17 cellular contexts compared by ENCODE assay signal in the genomic region with DNA sequence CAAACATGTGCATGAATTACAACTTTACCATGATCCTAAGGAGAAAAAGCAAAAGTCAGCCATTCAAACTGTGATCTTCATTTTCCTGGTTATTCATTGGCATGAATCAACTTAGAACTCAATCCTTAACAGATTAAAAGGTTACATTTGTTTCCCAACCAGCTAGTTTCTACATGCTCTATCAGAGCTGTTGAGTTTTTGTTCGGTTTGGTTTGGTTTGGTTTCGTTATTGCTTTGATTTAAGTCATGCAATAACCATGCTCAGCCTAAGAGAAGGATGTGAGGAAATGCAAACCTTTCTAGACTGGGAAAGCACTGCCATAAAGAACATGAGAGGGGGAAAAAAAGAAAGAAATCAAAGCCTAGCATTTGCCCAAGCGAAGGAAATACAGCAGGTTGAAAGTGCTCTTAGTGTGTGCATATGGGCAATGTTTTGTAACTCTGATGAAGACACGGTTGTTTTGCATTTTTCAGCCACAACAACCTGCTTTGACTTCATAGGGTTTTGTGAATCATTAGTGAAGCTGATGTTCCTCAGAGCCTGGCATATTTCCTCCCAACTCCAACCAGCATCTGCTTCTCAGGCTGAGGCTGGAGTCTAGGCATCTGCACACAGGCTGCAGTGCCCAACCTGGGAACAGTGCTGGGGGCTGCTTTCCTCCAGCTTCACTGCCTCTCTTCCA.
DNase-seq lines count a peak whose midpoint lies in the region; ATAC-seq, FAIRE-seq and TF ChIP-seq lines count a peak whose summit lies in the region.
"Had no signal": no experiment of that assay in that cellular context is flagged by ENCODE, and none has a peak within 500 bp of the region (broad histone marks: within the 10 kb centered on the region; RNA-seq: fewer than 3 reads in every experiment).

No MANE protein-coding gene starts in this region.

- no peaks in the 10 kb centered on the region for H3K79me2 ChIP-seq in HepG2 (ENCODE audit: insufficient read depth, low read length)

- TF ChIP-seq EP300 in HepG2 (IDR thresholded peaks at IDR 0.05; ENCODE audit: low read depth in 2 of 2, low read length in 2 of 2) (no peak), HepG2 (CRISPR knock-in tag; IDR thresholded peaks at IDR 0.05; ENCODE audit: borderline replicate concordance) (no peak)

- CTCF ChIA-PET in HepG2 (lab: Yijun Ruan, JAX; ENCODE audit: low intra/inter-chr PET ratio, low total read pairs) = no interaction called here
- CTCF ChIA-PET in activated CD4-positive, alpha-beta memory T cell treated with anti-CD3 and anti-CD28 coated beads for 36 hours (lab: Charles Lee) = interaction anchor here (1.6 kb wide), 1 partner anchor 65 kb away, joined by 3 read pairs; no protein-coding TSS in a partner anchor

- FAIRE-seq in HepG2 (lab: Jason Lieb, UNC) = peak; percentile 49

- H3K4me2 ChIP-seq in HepG2 (ENCODE audit: low read depth, low read length) = no peak overlapping the region

- TF ChIP-seq RAD21 in HepG2 (CRISPR knock-in tag; IDR thresholded peaks at IDR 0.05) = no peak

- peaks cover 3% of the 10 kb centered on the region for H3K9me3 Mint-ChIP-seq in activated CD4-positive, alpha-beta memory T cell treated with anti-CD3 and anti-CD28 coated beads for 36 hours

- intact Hi-C loops in HepG2 (cut with micrococcal nuclease; ENCODE audit: unreplicated experiment) (no loop called here), right lobe of liver (cut with DNase I) (no loop called here), cardiac septum (cut with DNase I) (no loop called here)
- intact Hi-C loops in activated CD4-positive, alpha-beta memory T cell treated with anti-CD3 and anti-CD28 coated beads for 36 hours (cut with micrococcal nuclease) = loop anchor here (1.0 to 2.0 kb wide), 2 partner anchors 9 to 14 kb away; no protein-coding TSS in a partner anchor

- no TSS peak for BruUV-seq in HepG2 (replicated peaks; lab: Mats Ljungman, UMichigan)

- H3K36me3 ChIP-seq in HepG2 (replicated peaks in 1 of 2; ENCODE audit: control insufficient read depth in 1 of 2, insufficient read depth in 2 of 2, low read length in 2 of 2) = no peaks in the 10 kb centered on the region
- no peaks in the 10 kb centered on the region for H3K36me3 ChIP-seq in right lobe of liver
- H3K36me3 ChIP-seq: left lung had no signal

- no peak overlapping the region for H2AFZ ChIP-seq in HepG2 (ENCODE audit: low read length)

- in situ Hi-C loops in HepG2 (cut with HindIII; ENCODE audit: extremely low pct_ligation_motif_present, low pct_unique_long_range_greater_than_20kb) = no loop called here

- TF ChIP-seq POLR2A in HepG2 (IDR thresholded peaks at IDR 0.05; ENCODE audit: insufficient read depth in 1 of 2, low read depth in 2 of 2, low read length in 2 of 2) = no peak
- no peak for TF ChIP-seq POLR2A in right lobe of liver (IDR thresholded peaks at IDR 0.05)

- H3K4me3 Mint-ChIP-seq in activated CD4-positive, alpha-beta memory T cell treated with anti-CD3 and anti-CD28 coated beads for 36 hours = peak overlapping the region; percentile 30
- H3K4me3 Mint-ChIP-seq: activated naive CD8-positive, alpha-beta T cell treated with anti-CD3 and anti-CD28 coated beads, Interleukin-2, amount 10 ng/mL, durations not matched to agents 7 days and 5 days; B cell had no signal

- H3K36me3 Mint-ChIP-seq in activated CD4-positive, alpha-beta memory T cell treated with anti-CD3 and anti-CD28 coated beads for 36 hours = no peaks in the 10 kb centered on the region
- H3K36me3 Mint-ChIP-seq: activated naive CD8-positive, alpha-beta T cell treated with anti-CD3 and anti-CD28 coated beads, Interleukin-2, amount 10 ng/mL, durations not matched to agents 7 days and 5 days had no signal

- peaks cover 5% of the 10 kb centered on the region; the same call in 1 of the 2 replicates for H3K9me3 ChIP-seq in HepG2 (ENCODE audit: low read length)
- H3K9me3 ChIP-seq in right lobe of liver = no peaks in the 10 kb centered on the region
- H3K9me3 ChIP-seq: left lung had no signal

- TF ChIP-seq CTCF in HepG2 (CRISPR knock-in tag; IDR thresholded peaks at IDR 0.05) = no peak
- no peak for TF ChIP-seq CTCF in right lobe of liver (IDR thresholded peaks at IDR 0.05)
- no peak for TF ChIP-seq CTCF in coronary artery (IDR thresholded peaks at IDR 0.05)

- H3K4me1 ChIP-seq in HepG2 (ENCODE audit: insufficient read depth, low read length) (peaks cover 40% of the 10 kb centered on the region), right lobe of liver (no peaks in the 10 kb centered on the region)
- H3K4me1 ChIP-seq: left lung had no signal

- POLR2A ChIA-PET in HepG2 (lab: Yijun Ruan, JAX) = no interaction called here
- POLR2A ChIA-PET in activated CD4-positive, alpha-beta memory T cell treated with anti-CD3 and anti-CD28 coated beads for 36 hours (lab: Charles Lee) = interaction anchor here (0.7 to 1.1 kb wide), 2 partner anchors 10 to 557 kb away, joined by 3 to 4 read pairs; no protein-coding TSS in a partner anchor

- H3K4me3 ChIP-seq in HepG2 (replicated peaks in 1 of 3; ENCODE audit: insufficient read depth in 1 of 3, low read depth in 2 of 3, low read length in 3 of 3) (no peak overlapping the region), right lobe of liver (no peak overlapping the region), coronary artery (no peak overlapping the region)
- H3K4me3 ChIP-seq: left lung had no signal

- WGBS in HepG2 (ENCODE audit: low lambda C conversion rate) = 84% methylated on average over 4 of the region's 4 CpGs
- whole genome bisulfite sequencing in right lobe of liver (ENCODE audit: insufficient coverage, low coverage, low lambda C conversion rate, missing lambda C conversion rate) = 57% methylated on average over 4 of the region's 4 CpGs

- no peak overlapping the region for H3K27ac ChIP-seq in HepG2 (ENCODE audit: extremely low read length, insufficient read depth, low read length)
- no peak overlapping the region for H3K27ac ChIP-seq in right lobe of liver
- H3K27ac ChIP-seq in coronary artery = no peak overlapping the region
- H3K27ac ChIP-seq: left lung had no signal

- H4K20me1 ChIP-seq in HepG2 (ENCODE audit: insufficient read depth, low read length) = no peaks in the 10 kb centered on the region

- no peaks in the 10 kb centered on the region for H3K27me3 Mint-ChIP-seq in activated CD4-positive, alpha-beta memory T cell treated with anti-CD3 and anti-CD28 coated beads for 36 hours
- H3K27me3 Mint-ChIP-seq: activated naive CD8-positive, alpha-beta T cell treated with anti-CD3 and anti-CD28 coated beads, Interleukin-2, amount 10 ng/mL, durations not matched to agents 7 days and 5 days; B cell had no signal

- ATAC-seq in HepG2 (no peak), right lobe of liver (no peak), HG02943 (IDR thresholded peaks at IDR 0.05; ENCODE audit: low read depth, unreplicated experiment) (peak; percentile 86)
- ATAC-seq: left lung had no signal

- H3K9ac ChIP-seq in HepG2 (ENCODE audit: insufficient read depth, low read depth, low read length) = no peak overlapping the region

- no peak for DNase-seq in HepG2 (ENCODE audit: low spot score)
- no peak for DNase-seq in right lobe of liver
- DNase-seq in activated CD4-positive, alpha-beta memory T cell treated with anti-CD3 and anti-CD28 coated beads for 36 hours = no peak
- no peak for DNase-seq in T-helper 9 cell
- DNase-seq in coronary artery (ENCODE audit: low spot score) = no peak
- no peak for DNase-seq in cardiac septum (ENCODE audit: low spot score)
- no peak for DNase-seq in SK-N-DZ (ENCODE audit: low spot score)
- DNase-seq: activated naive CD8-positive, alpha-beta T cell treated with anti-CD3 and anti-CD28 coated beads, Interleukin-2, amount 10 ng/mL, durations not matched to agents 7 days and 5 days; GF-D8; KG1; left lung; NCI-H226; occipital lobe; Right ventricle myocardium superior; stimulated activated naive CD4-positive, alpha-beta T cell had no signal

- H3K4me1 Mint-ChIP-seq in activated CD4-positive, alpha-beta memory T cell treated with anti-CD3 and anti-CD28 coated beads for 36 hours (ENCODE audit: low read depth) = peaks cover 25% of the 10 kb centered on the region
- H3K4me1 Mint-ChIP-seq: B cell had no signal

- H3K27me3 ChIP-seq in HepG2 (ENCODE audit: control insufficient read depth in 1 of 2, insufficient read depth in 2 of 2, low read length in 2 of 2) (no peaks in the 10 kb centered on the region), right lobe of liver (no peaks in the 10 kb centered on the region)
- H3K27me3 ChIP-seq: left lung had no signal

- peak overlapping the region; percentile 7 for H3K27ac Mint-ChIP-seq in activated CD4-positive, alpha-beta memory T cell treated with anti-CD3 and anti-CD28 coated beads for 36 hours
- H3K27ac Mint-ChIP-seq: activated naive CD8-positive, alpha-beta T cell treated with anti-CD3 and anti-CD28 coated beads, Interleukin-2, amount 10 ng/mL, durations not matched to agents 7 days and 5 days; B cell had no signal

TF ChIP-seq in HepG2, 621 proteins besides CTCF, POLR2A, EP300 and RAD21:
- TF ChIP-seq KLF12 (CRISPR knock-in tag; IDR thresholded peaks at IDR 0.05; ENCODE audit: borderline replicate concordance) (no peak), FOXA3 (CRISPR knock-in tag; IDR thresholded peaks at IDR 0.05) (no peak)
